In genomic region chr2:17591846-17592245, GRCh38 we compare ENCODE assay signal across 18 cellular contexts. TPM values are rescaled to one million over a fixed set of nuclear protein-coding genes. Genes with fewer than 3 reads are reported as not detected.
DNase-seq lines count a peak whose midpoint lies in the region; TF ChIP-seq lines count a peak whose summit lies in the region.
"Had no signal": no experiment of that assay in that cellular context is flagged by ENCODE, and none has a peak within 500 bp of the region (broad histone marks: within the 10 kb centered on the region; RNA-seq: fewer than 3 reads in every experiment).

No MANE protein-coding gene starts in this region.

- H3K9me3 ChIP-seq in adrenal gland (replicated peaks in 1 of 3): no peaks in the 10 kb centered on the region
- H3K9me3 ChIP-seq: BLaER1, HAP-1, MG63 had no signal

- DNase-seq in DMS79 (lab: John Stamatoyannopoulos, UW) (peak; percentile 37), G401 (ENCODE audit: low spot score) (peak; percentile 48), cerebellum (ENCODE audit: low spot score) (peak; percentile 28), mesendoderm (no peak), GM10266 (ENCODE audit: extremely low spot score) (no peak), adrenal gland (no peak)
- DNase-seq in activated CD4-positive, alpha-beta T cell treated with anti-CD3 and anti-CD28 coated beads, Interleukin-2, amount 10 ng/mL, durations not matched to agents 7 days and 5 days: no peak
- DNase-seq: CD4-positive, alpha-beta T cell; COR-L47; GDM1; MG63; NCI-H1436; NCI-H1930; NCI-H2171 treated with DMSO at 0.1 percent for 48 hours; NCI-H524 treated with DMSO at 0.1 percent for 48 hours; Right ventricle myocardium superior had no signal

- no peak overlapping the region for H3K56ac ChIP-seq in mesendoderm (ENCODE audit: low read length)

- H3K9me3 Mint-ChIP-seq in activated CD4-positive, alpha-beta T cell treated with anti-CD3 and anti-CD28 coated beads, Interleukin-2, amount 10 ng/mL, durations not matched to agents 7 days and 5 days: no peaks in the 10 kb centered on the region
- H3K9me3 Mint-ChIP-seq: CD4-positive, alpha-beta T cell had no signal

- H3K27ac ChIP-seq in mesendoderm (ENCODE audit: low read depth, low read length): no peak overlapping the region
- H3K27ac ChIP-seq in adrenal gland: no peak overlapping the region
- H3K27ac ChIP-seq: BLaER1 had no signal

- in situ Hi-C loops in G401 (cut with HindIII; ENCODE audit: low sequenced_read_pairs): no loop called here

- H2AK5ac ChIP-seq in mesendoderm (ENCODE audit: low read length): no peak overlapping the region

- intact Hi-C loops in adrenal gland (cut with DNase I): no loop called here

- H3K4me3 Mint-ChIP-seq in activated CD4-positive, alpha-beta T cell treated with anti-CD3 and anti-CD28 coated beads, Interleukin-2, amount 10 ng/mL, durations not matched to agents 7 days and 5 days: no peak overlapping the region
- H3K4me3 Mint-ChIP-seq: CD4-positive, alpha-beta T cell had no signal

- H3K4me2 ChIP-seq in mesendoderm (ENCODE audit: low read length): no peak overlapping the region
- H3K4me2 ChIP-seq: BLaER1 had no signal

- no peak for TF ChIP-seq CTCF in GM10266 (IDR thresholded peaks at IDR 0.05; ENCODE audit: control insufficient read depth, insufficient read depth, low read depth, missing control alignments)
- no peak for TF ChIP-seq CTCF in adrenal gland (IDR thresholded peaks at IDR 0.05)

- H3K27ac Mint-ChIP-seq in activated CD4-positive, alpha-beta T cell treated with anti-CD3 and anti-CD28 coated beads, Interleukin-2, amount 10 ng/mL, durations not matched to agents 7 days and 5 days: no peak overlapping the region
- H3K27ac Mint-ChIP-seq: CD4-positive, alpha-beta T cell had no signal

- TF ChIP-seq POLR2A in adrenal gland (IDR thresholded peaks at IDR 0.05): no peak

- POLR2A ChIA-PET in activated CD4-positive, alpha-beta T cell treated with anti-CD3 and anti-CD28 coated beads, Interleukin-2, amount 10 ng/mL, durations not matched to agents 7 days and 5 days (lab: Charles Lee): no interaction called here

- H3K4me1 Mint-ChIP-seq in activated CD4-positive, alpha-beta T cell treated with anti-CD3 and anti-CD28 coated beads, Interleukin-2, amount 10 ng/mL, durations not matched to agents 7 days and 5 days: no peaks in the 10 kb centered on the region

- H3K4me3 ChIP-seq in mesendoderm (ENCODE audit: low read length) (no peak overlapping the region), adrenal gland (no peak overlapping the region)
- H3K4me3 ChIP-seq: BLaER1, HAP-1, MG63 had no signal

- H2BK5ac ChIP-seq in mesendoderm (ENCODE audit: low read length): no peak overlapping the region

- no peaks in the 10 kb centered on the region for H3K36me3 ChIP-seq in mesendoderm (ENCODE audit: control insufficient read depth, insufficient read depth, low read length)
- no peaks in the 10 kb centered on the region for H3K36me3 ChIP-seq in adrenal gland (replicated peaks in 1 of 2)
- H3K36me3 ChIP-seq: BLaER1, HAP-1, MG63 had no signal

- peak overlapping the region; percentile 13 for H4K8ac ChIP-seq in mesendoderm (ENCODE audit: low read depth, low read length)

- H3K27me3 ChIP-seq in mesendoderm (ENCODE audit: insufficient read depth, low read length, poor library complexity) (no peaks in the 10 kb centered on the region), adrenal gland (no peaks in the 10 kb centered on the region)
- H3K27me3 ChIP-seq: BLaER1, MG63 had no signal

- H3K79me2 ChIP-seq in mesendoderm (ENCODE audit: control insufficient read depth, insufficient read depth, low read length): no peaks in the 10 kb centered on the region

- CTCF ChIA-PET in activated CD4-positive, alpha-beta T cell treated with anti-CD3 and anti-CD28 coated beads, Interleukin-2, amount 10 ng/mL, durations not matched to agents 7 days and 5 days (lab: Charles Lee): no interaction called here

- H3K79me1 ChIP-seq in mesendoderm (ENCODE audit: low read length): no peaks in the 10 kb centered on the region

- no CpG with 5 or more reads among the region's 3 CpGs for WGBS in mesendoderm (ENCODE audit: extremely low coverage, insufficient coverage, low lambda C conversion rate)
- WGBS in adrenal gland, 4 donors: 68 to 88% (median 81%) methylated on average over 3 of the region's 3 CpGs

- H3K23ac ChIP-seq in mesendoderm (ENCODE audit: low read length): no peak overlapping the region

- no peak overlapping the region for H3K18ac ChIP-seq in mesendoderm (ENCODE audit: low read length)

- H2BK120ac ChIP-seq in mesendoderm (ENCODE audit: low read depth, low read length): no peak overlapping the region

- H3K4me1 ChIP-seq in mesendoderm (ENCODE audit: control insufficient read depth, low read depth, low read length): peaks cover 4% of the 10 kb centered on the region
- H3K4me1 ChIP-seq in adrenal gland (replicated peaks in 1 of 2): no peaks in the 10 kb centered on the region
- H3K4me1 ChIP-seq: BLaER1 had no signal

- H3K36me3 Mint-ChIP-seq in activated CD4-positive, alpha-beta T cell treated with anti-CD3 and anti-CD28 coated beads, Interleukin-2, amount 10 ng/mL, durations not matched to agents 7 days and 5 days (ENCODE audit: low read depth): no peaks in the 10 kb centered on the region

- H2BK15ac ChIP-seq in mesendoderm (replicated peaks; ENCODE audit: low read depth): no peak overlapping the region

- no peak overlapping the region for H3K9ac ChIP-seq in mesendoderm (ENCODE audit: low read length)
- H3K9ac ChIP-seq: BLaER1 had no signal

- no peak overlapping the region for H3K4ac ChIP-seq in mesendoderm (ENCODE audit: low read depth, low read length)

- H4K5ac ChIP-seq in mesendoderm (ENCODE audit: low read length): no peak overlapping the region

- peaks cover 9% of the 10 kb centered on the region for H3K27me3 Mint-ChIP-seq in activated CD4-positive, alpha-beta T cell treated with anti-CD3 and anti-CD28 coated beads, Interleukin-2, amount 10 ng/mL, durations not matched to agents 7 days and 5 days

RNA-seq across cellular contexts. Expression of gene VSNL1, which starts 51.4 kb away (rescaled TPM):
- total RNA-seq in G401 (2014; rRNA removed; shearing (Covaris generic)): not detected in 2 replicates
- total RNA-seq in cerebellum (14.0 TPM), adrenal gland (10 to 100 TPM in 7 of 8 donors, 1 to 10 TPM in 1; 7.2 to 51.1 (median 17.9) TPM)
- 63.8 TPM for polyA plus RNA-seq in mesendoderm (2013, experiment 1 of 2)
- 66.9 TPM for polyA plus RNA-seq in mesendoderm (2013, experiment 2 of 2)
- not detected for total RNA-seq in activated CD4-positive, alpha-beta T cell treated with anti-CD3 and anti-CD28 coated beads, Interleukin-2, amount 10 ng/mL, durations not matched to agents 7 days and 5 days
- 10 to 100 TPM; 13.0 to 36.4 (median 22.0) TPM for polyA plus RNA-seq in adrenal gland
- total RNA-seq: CD4-positive, alpha-beta T cell had no signal

Comparison
In these comparisons a context has a peak if more than half of its experiments do, and no peak if none do; other contexts are left out.
1. DNase-seq: peak in DMS79 (single experiment), G401 (single experiment) and cerebellum (single experiment); none in mesendoderm (single experiment), activated CD4-positive, alpha-beta T cell treated with anti-CD3 and anti-CD28 coated beads, Interleukin-2, amount 10 ng/mL, durations not matched to agents 7 days and 5 days (single experiment), GM10266 (single experiment) and adrenal gland (0 of 7).